Comparison of ENCODE assay signal across 30 cellular contexts in genomic region chr14:91729756-91730155, GRCh38. TPM values are rescaled to one million over a fixed set of nuclear protein-coding genes. Genes with fewer than 3 reads are reported as not detected.
"Had no signal": no experiment of that assay in that cellular context is flagged by ENCODE, and none has a peak within 500 bp of the region (broad histone marks: within the 10 kb centered on the region; RNA-seq: fewer than 3 reads in every experiment).

No MANE protein-coding gene starts in this region.

- H3K27me3 ChIP-seq: MG63 had no signal

- H3K36me3 ChIP-seq: MG63 had no signal

- ATAC-seq: activated CD8-positive, alpha-beta memory T cell treated with anti-CD3 and anti-CD28 coated beads, Interleukin-2, amount 10 ng/mL, durations not matched to agents 7 days and 5 days; activated naive CD4-positive, alpha-beta T cell treated with anti-CD3 and anti-CD28 coated beads, Interleukin-2, amount 50 U/mL, for 72 hours; activated naive CD8-positive, alpha-beta T cell treated with anti-CD3 and anti-CD28 coated beads, Interleukin-2, amount 50 U/mL, for 24 hours; activated T-cell treated with anti-CD3 and anti-CD28 coated beads, Interleukin-2, amount 50 U/mL, for 4 hours; Panc1; Right ventricle myocardium inferior; T-cell had no signal

- H3K4me3 ChIP-seq: MG63, SK-N-MC had no signal

- DNase-seq: activated B cell treated with CpG ODN at 0.5 μM for 24 hours; activated CD4-positive, alpha-beta T cell treated with anti-CD3 and anti-CD28 coated beads for 1 hour; activated CD4-positive, alpha-beta T cell treated with anti-CD3 and anti-CD28 coated beads, Interleukin-2, amount 10 ng/mL, durations not matched to agents 24 days and 14 days; activated CD4-positive, alpha-beta T cell treated with anti-CD3 and anti-CD28 coated beads, Interleukin-2, amount 50 U/mL, for 48 hours; activated CD8-positive, alpha-beta memory T cell treated with anti-CD3 and anti-CD28 coated beads, Interleukin-2, amount 10 ng/mL, durations not matched to agents 7 days and 5 days; activated effector memory CD4-positive, alpha-beta T cell treated with anti-CD3 and anti-CD28 coated beads, Interleukin-2, amount 50 U/mL, for 16 hours; activated naive CD4-positive, alpha-beta T cell treated with Interleukin-2 at 50 U/mL for 16 hours; activated naive CD8-positive, alpha-beta T cell treated with anti-CD3 and anti-CD28 coated beads, Interleukin-2, amount 50 U/mL, for 24 hours; activated T-cell treated with anti-CD3 and anti-CD28 coated beads, Interleukin-2, amount 50 U/mL, for 4 hours; amniotic stem cell; MG63; MV-4-11; NCI-H1105; NCI-H1436 treated with DMSO at 0.1 percent for 48 hours; NCI-H187; NCI-H2081; NCI-H2171 treated with DMSO at 0.1 percent for 48 hours; NCI-H510A treated with DMSO at 0.1 percent for 48 hours; NCI-H69; NK-92 treated with Interleukin-12 subunit alpha and Interleukin-12 subunit beta, amount 100 ng/mL, for 24 hours; OCI-M1; RPMI8226; T-cell; T-helper 2 cell; T1000 had no signal

- H3K9me3 ChIP-seq: MG63 had no signal

- H3K27ac ChIP-seq: KMS-11, SK-N-MC had no signal

RNA-seq across cellular contexts. Expression of gene CATSPERB, which starts 2.1 kb away (rescaled TPM):
- total RNA-seq: activated B cell treated with CpG ODN at 0.5 μM for 24 hours had no signal
